Comparison of ENCODE assay signal across 13 cellular contexts in the genomic region with DNA sequence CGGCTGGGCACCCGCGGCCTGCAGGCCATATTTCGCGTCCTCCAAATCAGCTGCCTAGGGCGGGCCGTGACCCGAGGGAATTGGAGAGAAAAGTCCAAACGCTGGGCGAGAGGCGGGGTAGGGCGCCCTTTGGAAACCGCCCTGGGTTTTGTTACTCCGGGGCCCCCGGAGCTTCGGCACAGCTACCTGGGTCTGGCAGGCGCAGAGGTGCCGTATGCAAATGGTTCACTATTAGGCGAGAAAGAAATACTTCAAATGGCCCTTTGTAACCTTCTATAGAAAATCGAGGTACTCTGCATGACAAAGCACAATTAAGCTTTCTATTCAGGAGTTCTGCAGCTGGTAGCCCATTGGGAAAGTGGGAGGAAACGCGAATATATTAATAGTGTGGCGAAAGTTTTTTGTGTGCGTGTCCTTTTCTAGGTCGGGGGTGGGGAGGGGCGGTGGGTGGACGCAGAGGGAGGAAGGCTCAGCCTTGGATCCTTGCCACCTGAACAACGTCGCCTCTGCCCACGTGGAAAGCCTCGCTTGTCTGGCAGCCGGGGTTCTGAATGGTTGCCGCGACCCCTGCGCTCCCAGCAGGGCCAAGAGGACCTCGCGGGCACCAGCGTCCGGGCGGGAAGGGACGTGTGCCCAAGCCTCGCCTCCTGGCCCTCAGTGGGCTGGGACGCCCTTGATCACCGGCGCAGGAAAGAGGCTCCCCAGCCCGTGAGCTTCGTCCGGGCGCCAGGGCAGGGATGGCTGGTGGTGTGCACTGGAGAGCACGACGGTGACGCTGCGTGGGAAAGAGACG. TPM values are rescaled to one million over a fixed set of nuclear protein-coding genes. Genes with fewer than 3 reads are reported as not detected.
DNase-seq lines count a peak whose midpoint lies in the region; ATAC-seq and TF ChIP-seq lines count a peak whose summit lies in the region.
"Had no signal": no experiment of that assay in that cellular context is flagged by ENCODE, and none has a peak within 500 bp of the region (broad histone marks: within the 10 kb centered on the region; RNA-seq: fewer than 3 reads in every experiment).

No MANE protein-coding gene starts in this region.

- CTCF ChIA-PET in WTC11 (lab: Charles Lee) = interaction anchor here (0.7 to 4.5 kb wide), 5 partner anchors 10 to 179 kb away, joined by 3 to 44 read pairs (median 4); a partner anchor contains a TSS

- POLR2A ChIA-PET in WTC11 (lab: Charles Lee) = interaction anchor here (0.6 to 0.7 kb wide), 3 partner anchors 12 to 182 kb away, joined by 3 to 10 read pairs (median 6); no protein-coding TSS in a partner anchor

- ATAC-seq in WTC11 = peak; percentile 38
- ATAC-seq in stimulated activated naive B cell treated with anti-CD40 and anti-IgM and Interleukin-4, amounts not matched to agents 10 μg/mL and 1 μg/mL and 100 μg/mL, for 72 hours (replicated peaks) = no peak
- ATAC-seq: activated CD8-positive, alpha-beta memory T cell treated with anti-CD3 and anti-CD28 coated beads, Interleukin-2, amount 10 ng/mL, durations not matched to agents 7 days and 5 days had no signal

- H3K9me3 Mint-ChIP-seq in WTC11 (no peaks in the 10 kb centered on the region), mesothelial cell of epicardium (no peaks in the 10 kb centered on the region), osteocyte (ENCODE audit: unreplicated experiment) (no peaks in the 10 kb centered on the region)
- H3K9me3 Mint-ChIP-seq in stimulated activated naive B cell treated with anti-CD40 and anti-IgM and Interleukin-4, amounts not matched to agents 10 μg/mL and 1 μg/mL and 100 μg/mL, for 72 hours = peaks cover 0 to 2% of the 10 kb centered on the region in 2 donors

- DNase-seq in WTC11 (ENCODE audit: low spot score) = peak; percentile 33
- DNase-seq in epithelial cell of proximal tubule (ENCODE audit: low read depth) = no peak
- DNase-seq in mesothelial cell of epicardium (ENCODE audit: low spot score in 2 of 2, unreplicated experiment in 2 of 2) = no peak
- DNase-seq in stimulated activated naive B cell treated with anti-CD40 and anti-IgM and Interleukin-4, amounts not matched to agents 10 μg/mL and 1 μg/mL and 100 μg/mL, for 72 hours = no peak
- DNase-seq in osteocyte (ENCODE audit: extremely low spot score, unreplicated experiment) = no peak
- DNase-seq in ecto neural progenitor cell (ENCODE audit: low spot score) = no peak
- no peak for DNase-seq in NCI-H2171 treated with DMSO at 0.1 percent for 48 hours (lab: John Stamatoyannopoulos, UW)
- DNase-seq: activated CD8-positive, alpha-beta memory T cell treated with anti-CD3 and anti-CD28 coated beads, Interleukin-2, amount 10 ng/mL, durations not matched to agents 7 days and 5 days; amygdala; COR-L47; kidney; NCI-H1105 had no signal

- H3K4me3 ChIP-seq in epithelial cell of proximal tubule (ENCODE audit: low read depth, low read length) = peak overlapping the region; percentile 12

- H3K27ac Mint-ChIP-seq in WTC11 = no peak overlapping the region
- H3K27ac Mint-ChIP-seq in mesothelial cell of epicardium = no peak overlapping the region
- H3K27ac Mint-ChIP-seq in stimulated activated naive B cell treated with anti-CD40 and anti-IgM and Interleukin-4, amounts not matched to agents 10 μg/mL and 1 μg/mL and 100 μg/mL, for 72 hours = no peak overlapping the region
- H3K27ac Mint-ChIP-seq in osteocyte (ENCODE audit: unreplicated experiment) = no peak overlapping the region
- H3K27ac Mint-ChIP-seq: activated CD8-positive, alpha-beta memory T cell treated with anti-CD3 and anti-CD28 coated beads, Interleukin-2, amount 10 ng/mL, durations not matched to agents 7 days and 5 days had no signal

- TF ChIP-seq CTCF in WTC11 (IDR thresholded peaks at IDR 0.05) = no peak
- TF ChIP-seq CTCF in epithelial cell of proximal tubule (conservative IDR thresholded peaks at IDR 0.05; ENCODE audit: low read depth, low read length) = no peak
- no peak for TF ChIP-seq CTCF in mesothelial cell of epicardium (IDR thresholded peaks at IDR 0.05; ENCODE audit: unreplicated experiment)
- TF ChIP-seq CTCF in osteocyte (IDR thresholded peaks at IDR 0.05) = no peak

- no peaks in the 10 kb centered on the region for H3K36me3 Mint-ChIP-seq in WTC11
- H3K36me3 Mint-ChIP-seq in mesothelial cell of epicardium = no peaks in the 10 kb centered on the region
- H3K36me3 Mint-ChIP-seq in stimulated activated naive B cell treated with anti-CD40 and anti-IgM and Interleukin-4, amounts not matched to agents 10 μg/mL and 1 μg/mL and 100 μg/mL, for 72 hours = peaks cover 0 to 5% of the 10 kb centered on the region in 2 donors
- no peaks in the 10 kb centered on the region for H3K36me3 Mint-ChIP-seq in osteocyte (ENCODE audit: unreplicated experiment)

- H3K4me1 Mint-ChIP-seq in WTC11 (peaks cover 57% of the 10 kb centered on the region), mesothelial cell of epicardium (peaks cover 17% of the 10 kb centered on the region), osteocyte (ENCODE audit: unreplicated experiment) (peaks cover 11% of the 10 kb centered on the region)
- H3K4me1 Mint-ChIP-seq in stimulated activated naive B cell treated with anti-CD40 and anti-IgM and Interleukin-4, amounts not matched to agents 10 μg/mL and 1 μg/mL and 100 μg/mL, for 72 hours = peaks cover 18 to 54% of the 10 kb centered on the region in 2 donors

- H3K27me3 Mint-ChIP-seq in WTC11 (ENCODE audit: low read depth) (peaks cover 81% of the 10 kb centered on the region), mesothelial cell of epicardium (ENCODE audit: low read depth) (peaks cover 88% of the 10 kb centered on the region), osteocyte (ENCODE audit: unreplicated experiment) (peaks cover 3% of the 10 kb centered on the region)
- peaks cover 62 to 84% of the 10 kb centered on the region in 2 donors for H3K27me3 Mint-ChIP-seq in stimulated activated naive B cell treated with anti-CD40 and anti-IgM and Interleukin-4, amounts not matched to agents 10 μg/mL and 1 μg/mL and 100 μg/mL, for 72 hours

- H3K4me3 Mint-ChIP-seq in WTC11 (peak overlapping the region; percentile 71), mesothelial cell of epicardium (peak overlapping the region; percentile 22), osteocyte (ENCODE audit: unreplicated experiment) (no peak overlapping the region)
- peak overlapping the region; percentile 31 to 47 for H3K4me3 Mint-ChIP-seq in stimulated activated naive B cell treated with anti-CD40 and anti-IgM and Interleukin-4, amounts not matched to agents 10 μg/mL and 1 μg/mL and 100 μg/mL, for 72 hours
- H3K4me3 Mint-ChIP-seq: activated CD8-positive, alpha-beta memory T cell treated with anti-CD3 and anti-CD28 coated beads, Interleukin-2, amount 10 ng/mL, durations not matched to agents 7 days and 5 days had no signal

TF ChIP-seq in WTC11, 78 proteins besides CTCF, POLR2A, EP300 and RAD21 (continues in another document):
- TF ChIP-seq FOXP1 (CRISPR knock-in tag; IDR thresholded peaks at IDR 0.05; ENCODE audit: borderline replicate concordance) (peak; percentile 79), SMAD3 (CRISPR knock-in tag; IDR thresholded peaks at IDR 0.05; ENCODE audit: borderline replicate concordance) (0 out of 2 replicates have a peak, but pooled peaks have one; percentile 48), ZNF263 (CRISPR knock-in tag; IDR thresholded peaks at IDR 0.05; ENCODE audit: low read depth) (no peak), JUN (CRISPR knock-in tag; IDR thresholded peaks at IDR 0.05) (peak; percentile 72; the same call in 1 of the 2 replicates), ZBTB21 (CRISPR knock-in tag; IDR thresholded peaks at IDR 0.05; ENCODE audit: borderline replicate concordance) (0 out of 2 replicates have a peak, but pooled peaks have one; percentile 35), TEAD1 (CRISPR knock-in tag; IDR thresholded peaks at IDR 0.05) (0 out of 2 replicates have a peak, but pooled peaks have one; percentile 57)
- TF ChIP-seq, protein P1, sequence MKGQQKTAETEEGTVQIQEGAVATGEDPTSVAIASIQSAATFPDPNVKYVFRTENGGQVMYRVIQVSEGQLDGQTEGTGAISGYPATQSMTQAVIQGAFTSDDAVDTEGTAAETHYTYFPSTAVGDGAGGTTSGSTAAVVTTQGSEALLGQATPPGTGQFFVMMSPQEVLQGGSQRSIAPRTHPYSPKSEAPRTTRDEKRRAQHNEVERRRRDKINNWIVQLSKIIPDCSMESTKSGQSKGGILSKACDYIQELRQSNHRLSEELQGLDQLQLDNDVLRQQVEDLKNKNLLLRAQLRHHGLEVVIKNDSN (CRISPR knock-in tag; IDR thresholded peaks at IDR 0.05) = 0 out of 2 replicates have a peak, but pooled peaks have one; percentile 44

RNA-seq across cellular contexts. Expression of a gene that starts 9.5 kb away (rescaled TPM):
- total RNA-seq in WTC11 (2021) (not detected in 3 replicates), epithelial cell of proximal tubule (not detected in 2 replicates), mesothelial cell of epicardium (not detected in 3 replicates), osteocyte (0.35 and 0.47 TPM in 2 replicates)
- total RNA-seq: activated CD8-positive, alpha-beta memory T cell treated with anti-CD3 and anti-CD28 coated beads, Interleukin-2, amount 10 ng/mL, durations not matched to agents 7 days and 5 days; kidney; NCI-H460 had no signal

RNA-seq across cellular contexts. Expression of a gene that starts 45.0 kb away (rescaled TPM):
- total RNA-seq in WTC11 (2021) = 6.9 to 11.0 TPM (median 8.4 TPM) in 3 replicates
- total RNA-seq in epithelial cell of proximal tubule = 19.2 and 23.5 TPM in 2 replicates
- total RNA-seq in mesothelial cell of epicardium = 20.1 to 23.3 TPM (median 21.8 TPM) in 3 replicates
- 55.9 and 64.1 TPM in 2 replicates for total RNA-seq in osteocyte
